In genomic region chr14:102928412-102929348, GRCh38 we compare ENCODE assay signal across 7 cellular contexts. TPM values are rescaled to one million over a fixed set of nuclear protein-coding genes. Genes with fewer than 3 reads are reported as not detected.
A peak's percentile ranks its signal among the peaks of the same experiment; 100 is the strongest.
DNase-seq lines count a peak whose midpoint lies in the region; ATAC-seq and TF ChIP-seq lines count a peak whose summit lies in the region.

No MANE protein-coding gene starts in this region.

- peak overlapping the region; percentile 24 for H3K4me3 ChIP-seq in astrocyte of the spinal cord (ENCODE audit: low read depth, low read length)
- H3K4me3 ChIP-seq in left lung, result peak overlapping the region; percentile 34 to 44

- peak overlapping the region; percentile 57 to 78 for H3K27ac ChIP-seq in left lung

- peaks cover 31 to 88% of the 10 kb centered on the region in 2 donors for H3K27me3 ChIP-seq in left lung

- no peaks in the 10 kb centered on the region for H3K9me3 ChIP-seq in T-helper 17 cell (ENCODE audit: control insufficient read depth, low read length, poor library complexity, severe bottlenecking)
- H3K9me3 ChIP-seq in left lung, result no peaks in the 10 kb centered on the region

- TF ChIP-seq CTCF in astrocyte of the spinal cord (IDR thresholded peaks at IDR 0.05; ENCODE audit: low read depth, low read length), result no peak
- TF ChIP-seq CTCF in left lung (IDR thresholded peaks at IDR 0.05), result no peak

- H3K4me1 ChIP-seq in left lung, result peaks cover 21 to 35% of the 10 kb centered on the region in 2 donors

- ATAC-seq in GM19023 (IDR thresholded peaks at IDR 0.05; ENCODE audit: unreplicated experiment) (peak; percentile 62), T-helper 17 cell (peak; percentile 85), left lung (peak; percentile 91), GM19397 (IDR thresholded peaks at IDR 0.05; ENCODE audit: unreplicated experiment) (no peak)

- intact Hi-C loops in left lung (cut with DNase I), result loop anchor here in 1 of 2 donors (10.0 kb wide), 1 partner anchor 154 kb away; the partner anchor contains the start of gene TRAF3

- peak in 46 of 76 experiments; percentile 8 to 61 (median 38) for DNase-seq in HUDEP-2 (lab: John Stamatoyannopoulos, UW; ENCODE audit: unreplicated experiment in 76 of 76)
- peak; percentile 49 to 73 (median 67) for DNase-seq in T-helper 17 cell
- DNase-seq in astrocyte of the spinal cord (ENCODE audit: low read depth, low spot score), result no peak
- peak; percentile 86 to 91 for DNase-seq in left lung
- DNase-seq in stimulated activated CD4-positive, alpha-beta T cell treated with anti-CD3 and anti-CD28 coated beads, TNF-alpha, amount 100 ng/mL, for 48 hours (ENCODE audit: low read depth in 3 of 3), result peak; percentile 22 to 58 (median 25)

- H3K27ac Mint-ChIP-seq in T-helper 17 cell, result no peak overlapping the region

- H3K4me3 Mint-ChIP-seq in T-helper 17 cell, result peak overlapping the region; percentile 77

- H3K4me1 Mint-ChIP-seq in T-helper 17 cell, result peaks cover 12% of the 10 kb centered on the region

- peaks cover 13% of the 10 kb centered on the region for H3K27me3 Mint-ChIP-seq in T-helper 17 cell

- peaks cover 0 to 21% of the 10 kb centered on the region in 2 donors for H3K36me3 ChIP-seq in left lung

- in situ Hi-C loops in astrocyte of the spinal cord (cut with HindIII; ENCODE audit: low sequenced_read_pairs), result no loop called here

- H3K36me3 Mint-ChIP-seq in T-helper 17 cell (ENCODE audit: low read depth), result no peaks in the 10 kb centered on the region

RNA-seq across cellular contexts. Expression of gene AMN, which starts 6.2 kb away (rescaled TPM):
- total RNA-seq in T-helper 17 cell, result 1 to 10 TPM in 1 of 2 donors, under 1 TPM in 1; 0.65 to 2.3 TPM
- 10 to 100 TPM; 16.9 to 23.2 TPM for total RNA-seq in left lung

Comparison
In these comparisons a context has a peak if more than half of its experiments do, and no peak if none do; other contexts are left out.
1. RNA of gene AMN, which starts 6.2 kb away (total RNA-seq): 16.9 to 23.2 TPM in left lung; 0.65 to 2.3 TPM in T-helper 17 cell; every median in the first group is over 4 times any median in the second.